ENCODE assay signal across 21 cellular contexts in the genomic region with DNA sequence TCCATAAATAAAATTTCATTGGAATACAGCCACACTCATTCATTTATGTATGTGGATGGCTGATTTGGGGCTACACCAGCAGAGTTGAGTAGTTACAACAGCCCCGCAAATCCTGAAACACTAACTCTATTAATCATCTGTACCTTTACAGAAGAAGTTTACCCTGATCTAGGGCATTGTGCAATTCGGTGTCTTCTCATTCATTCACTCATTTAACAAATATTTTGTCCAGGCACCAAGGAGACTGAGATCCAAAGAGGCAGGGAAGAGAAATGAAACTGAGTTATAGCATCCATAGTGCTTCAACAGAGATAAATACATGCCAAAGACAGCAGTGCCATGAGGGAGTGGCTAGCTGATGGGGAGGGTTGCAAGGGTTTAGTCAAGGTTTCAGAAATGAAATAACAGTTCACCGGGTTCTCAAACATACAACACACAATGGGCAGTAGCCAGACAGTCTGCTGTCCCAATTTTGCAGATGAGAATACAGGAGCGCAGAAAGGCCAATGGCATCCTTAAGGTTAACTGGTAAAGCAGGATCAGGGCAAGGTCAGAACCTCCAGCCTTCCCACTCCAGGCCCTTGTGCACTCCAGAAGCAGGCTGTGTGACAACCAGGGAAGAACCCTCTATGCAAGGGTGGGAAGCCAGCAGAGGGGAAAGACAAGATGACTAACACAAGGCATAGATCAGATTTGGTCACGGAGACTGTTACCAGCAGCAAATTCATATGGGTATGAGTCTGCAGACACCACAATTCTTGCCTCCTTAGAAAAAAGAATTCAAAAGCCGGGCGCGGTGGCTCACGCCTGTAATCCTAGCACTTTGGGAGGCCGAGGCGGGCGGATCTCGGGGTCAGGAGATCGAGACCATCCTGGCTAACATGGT. TPM values are rescaled to one million over a fixed set of nuclear protein-coding genes. Genes with fewer than 3 reads are reported as not detected.
DNase-seq lines count a peak whose midpoint lies in the region; ATAC-seq lines count a peak whose summit lies in the region.
"Had no signal": no experiment of that assay in that cellular context is flagged by ENCODE, and none has a peak within 500 bp of the region (broad histone marks: within the 10 kb centered on the region; RNA-seq: fewer than 3 reads in every experiment).

No MANE protein-coding gene starts in this region.

- no peak overlapping the region for H3K27ac Mint-ChIP-seq in activated T-helper 17 cell treated with anti-CD3 and anti-CD28 coated beads, Interleukin-2, amount 50 U/mL, for 72 hours
- H3K27ac Mint-ChIP-seq: GM23338, T-cell had no signal

- no CpG with 5 or more reads among the region's 14 CpGs for WGBS in trophoblast cell (ENCODE audit: extremely low coverage, insufficient coverage, insufficient read length)

- H3K79me1 ChIP-seq in trophoblast cell (ENCODE audit: low read length) = no peaks in the 10 kb centered on the region

- no peaks in the 10 kb centered on the region for H3K9me3 ChIP-seq in trophoblast cell (ENCODE audit: insufficient read depth, low read depth, low read length)

- H3K4me1 ChIP-seq in trophoblast cell (ENCODE audit: control insufficient read depth in 1 of 2, insufficient read depth in 2 of 2, low read length in 2 of 2) = no peaks in the 10 kb centered on the region
- H3K4me1 ChIP-seq: Caco-2 had no signal

- no peak overlapping the region for H4K8ac ChIP-seq in trophoblast cell (ENCODE audit: low read depth, low read length)

- H3K9ac ChIP-seq in trophoblast cell (ENCODE audit: low read length) = no peak overlapping the region

- no peak overlapping the region for H3K4ac ChIP-seq in trophoblast cell (ENCODE audit: low read depth, low read length)

- H3K36me3 Mint-ChIP-seq in activated T-helper 17 cell treated with anti-CD3 and anti-CD28 coated beads, Interleukin-2, amount 50 U/mL, for 72 hours (ENCODE audit: low read depth) = no peaks in the 10 kb centered on the region
- H3K36me3 Mint-ChIP-seq: T-cell had no signal

- H2AFZ ChIP-seq in trophoblast cell (ENCODE audit: insufficient read depth, low read length, poor library complexity) = no peak overlapping the region
- H2AFZ ChIP-seq: GM23338 had no signal

- H3K79me2 ChIP-seq in trophoblast cell (ENCODE audit: control insufficient read depth, insufficient read depth, low read length, poor library complexity) = no peaks in the 10 kb centered on the region

- H2BK120ac ChIP-seq in trophoblast cell (ENCODE audit: insufficient read depth, low read length, poor library complexity) = no peak overlapping the region

- H3K23ac ChIP-seq in trophoblast cell (ENCODE audit: low read length) = no peak overlapping the region

- no peak overlapping the region for H2AK5ac ChIP-seq in trophoblast cell (ENCODE audit: low read length)

- ATAC-seq in HG02610 (IDR thresholded peaks at IDR 0.05; ENCODE audit: unreplicated experiment) (peak; percentile 55), GM19035 (IDR thresholded peaks at IDR 0.05; ENCODE audit: unreplicated experiment) (no peak)
- ATAC-seq in activated T-helper 17 cell treated with anti-CD3 and anti-CD28 coated beads, Interleukin-2, amount 50 U/mL, for 72 hours (replicated peaks) = peak; percentile 53
- ATAC-seq: GM23338, K562, PC-3, T-cell had no signal

- H4K91ac ChIP-seq in trophoblast cell (ENCODE audit: low read depth, low read length) = no peak overlapping the region

- no peak overlapping the region for H3K18ac ChIP-seq in trophoblast cell (ENCODE audit: low read length)

- H3K27me3 Mint-ChIP-seq in activated T-helper 17 cell treated with anti-CD3 and anti-CD28 coated beads, Interleukin-2, amount 50 U/mL, for 72 hours = peaks cover 4% of the 10 kb centered on the region

- no peak overlapping the region for H3K27ac ChIP-seq in trophoblast cell (ENCODE audit: low read depth, low read length)
- H3K27ac ChIP-seq: HL-60 had no signal

- no peaks in the 10 kb centered on the region for H3K36me3 ChIP-seq in trophoblast cell (ENCODE audit: control insufficient read depth in 1 of 2, insufficient read depth in 2 of 2, low read length in 2 of 2)

- H2BK5ac ChIP-seq in trophoblast cell (ENCODE audit: low read depth, low read length, poor library complexity) = no peak overlapping the region

- no peak overlapping the region for H2BK12ac ChIP-seq in trophoblast cell (ENCODE audit: low read length)

- DNase-seq in GM03348 (ENCODE audit: low spot score) (peak; percentile 48), trophoblast cell (peak; percentile 84 to 93), mesenteric fat pad (ENCODE audit: low spot score) (no peak), SKM-1 treated with dmso at 0.1 percent for 144 hours (lab: John Stamatoyannopoulos, UW; ENCODE audit: unreplicated experiment) (no peak), T-helper 2 cell (no peak)
- DNase-seq: AML-193, Caco-2, DMS153, NCI-H1436, NCI-H2081, NCI-H510A, NCI-H774, PC-3, T-cell had no signal

- H3K9me3 Mint-ChIP-seq in activated T-helper 17 cell treated with anti-CD3 and anti-CD28 coated beads, Interleukin-2, amount 50 U/mL, for 72 hours = no peaks in the 10 kb centered on the region

- no peak overlapping the region for H3K14ac ChIP-seq in trophoblast cell (ENCODE audit: low read length)

- no peak overlapping the region for H3K4me2 ChIP-seq in trophoblast cell (ENCODE audit: low read length)
- H3K4me2 ChIP-seq: GM23338 had no signal

- H3K27me3 ChIP-seq in trophoblast cell (ENCODE audit: insufficient read depth, low read length) = no peaks in the 10 kb centered on the region

- H3K4me3 Mint-ChIP-seq in activated T-helper 17 cell treated with anti-CD3 and anti-CD28 coated beads, Interleukin-2, amount 50 U/mL, for 72 hours = no peak overlapping the region
- H3K4me3 Mint-ChIP-seq: GM23338, T-cell had no signal

- no peaks in the 10 kb centered on the region for H3K4me1 Mint-ChIP-seq in activated T-helper 17 cell treated with anti-CD3 and anti-CD28 coated beads, Interleukin-2, amount 50 U/mL, for 72 hours
- H3K4me1 Mint-ChIP-seq: GM23338, T-cell had no signal

- no peak overlapping the region for H3K4me3 ChIP-seq in trophoblast cell (ENCODE audit: low read depth, low read length)
- H3K4me3 ChIP-seq: GM23338, K562 had no signal

- H4K12ac ChIP-seq in trophoblast cell (ENCODE audit: low read depth, low read length) = no peak overlapping the region

RNA-seq across cellular contexts. Expression of a gene that starts 40.0 kb away (rescaled TPM):
- not detected for total RNA-seq in activated T-helper 17 cell treated with anti-CD3 and anti-CD28 coated beads, Interleukin-2, amount 50 U/mL, for 72 hours
- polyA plus RNA-seq in trophoblast cell (2013) = 1.6 and 2.2 TPM in 2 replicates
- not detected for total RNA-seq in mesenteric fat pad
- total RNA-seq: A673, Caco-2, GM23338, K562, PC-3, T-cell had no signal
- polyA plus RNA-seq: GM23338, K562 had no signal

Comparison
In these comparisons a context has a peak if more than half of its experiments do, and no peak if none do; other contexts are left out.
1. DNase-seq: peak in GM03348 (single experiment) and trophoblast cell (2 of 2); none in mesenteric fat pad (single experiment), SKM-1 treated with dmso at 0.1 percent for 144 hours (single experiment) and T-helper 2 cell (0 of 5).